Comparison of ENCODE assay signal across 1 cellular context in the genomic region with DNA sequence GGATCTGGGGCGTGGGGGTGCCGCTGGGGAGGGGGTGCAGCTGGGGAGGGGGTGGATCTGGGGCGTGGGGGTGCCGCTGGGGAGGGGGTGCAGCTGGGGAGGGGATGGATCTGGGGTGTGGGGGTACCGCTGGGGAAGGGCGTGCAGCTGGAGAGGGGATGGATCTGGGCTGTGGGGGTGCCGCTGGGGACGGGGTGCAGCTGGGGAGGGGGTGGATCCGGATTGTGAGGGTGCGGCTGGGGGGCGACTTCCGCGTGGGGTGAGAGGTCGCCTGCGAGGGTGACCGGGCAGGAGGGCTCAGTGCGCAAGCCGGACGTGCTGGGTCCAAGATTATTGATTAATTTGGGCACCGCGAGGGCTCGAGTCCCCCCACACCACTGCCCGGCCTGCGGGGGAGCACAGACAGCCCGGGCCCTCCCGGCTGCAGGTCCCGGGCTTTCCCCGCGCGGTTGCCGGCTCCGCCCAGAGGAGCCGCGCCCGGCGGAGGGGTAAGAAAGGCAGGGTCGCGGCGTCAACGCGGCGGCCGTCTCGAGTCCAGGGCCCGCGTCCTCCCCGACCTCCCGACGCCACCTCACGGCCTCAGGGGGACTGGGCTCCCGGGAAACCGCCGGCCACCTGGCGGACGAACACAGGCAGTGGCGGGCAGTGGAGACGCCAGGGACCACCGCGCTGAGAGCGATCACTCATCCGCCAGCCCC.
TF ChIP-seq lines count a peak whose summit lies in the region.

No MANE protein-coding gene starts in this region.

TF ChIP-seq in GM12878, 131 proteins besides CTCF, POLR2A, EP300 and RAD21 (continues in another document):
- TF ChIP-seq IRF5 (IDR thresholded peaks at IDR 0.05; ENCODE audit: borderline replicate concordance) (no peak), IKZF1 (conservative IDR thresholded peaks at IDR 0.05) (peak; percentile 57), MTA3 (IDR thresholded peaks at IDR 0.05; ENCODE audit: borderline replicate concordance, low read length) (no peak), POLR2AphosphoS5 (IDR thresholded peaks at IDR 0.05; ENCODE audit: low read length) (no peak), EED (IDR thresholded peaks at IDR 0.05; ENCODE audit: low read depth) (no peak), RBBP5 (conservative IDR thresholded peaks at IDR 0.05) (no peak), IKZF2 (IDR thresholded peaks at IDR 0.05) (no peak), PBX3 (IDR thresholded peaks at IDR 0.05; ENCODE audit: insufficient replicate concordance, low read depth, low read length) (peak; percentile 57), STAT3 (IDR thresholded peaks at IDR 0.05; ENCODE audit: low read depth, low read length) (no peak), SP1 (IDR thresholded peaks at IDR 0.05; ENCODE audit: low read depth, low read length) (no peak), ZNF622 (IDR thresholded peaks at IDR 0.05) (no peak), ZNF217 (IDR thresholded peaks at IDR 0.05) (no peak), JUND (IDR thresholded peaks at IDR 0.05; ENCODE audit: low read depth, low read length) (no peak), SIX5 (IDR thresholded peaks at IDR 0.05; ENCODE audit: low read depth, low read length, severe bottlenecking) (no peak), ATF7 (IDR thresholded peaks at IDR 0.05; ENCODE audit: low read depth) (no peak), YY1 (IDR thresholded peaks at IDR 0.05; ENCODE audit: low read depth, low read length) (no peak), ZNF24 (IDR thresholded peaks at IDR 0.05) (no peak), BHLHE40 (IDR thresholded peaks at IDR 0.05; ENCODE audit: borderline replicate concordance in 1 of 2, low read depth in 2 of 2, low read length in 1 of 2) (peak in 1 of 2 experiments; percentile 39; a peak in 2 of 4 replicates), ZBED1 (IDR thresholded peaks at IDR 0.05; ENCODE audit: borderline replicate concordance) (no peak), ZBTB4 (CRISPR knock-in tag; IDR thresholded peaks at IDR 0.05) (no peak), ZNF384 (IDR thresholded peaks at IDR 0.05; ENCODE audit: borderline replicate concordance, low read depth, low read length) (no peak), KAT2A (conservative IDR thresholded peaks at IDR 0.05; ENCODE audit: control insufficient read depth, low read depth, low read length) (no peak), SMAD5 (IDR thresholded peaks at IDR 0.05; ENCODE audit: low read depth) (0 out of 2 replicates have a peak, but pooled peaks have one; percentile 15), BCL3 (IDR thresholded peaks at IDR 0.05; ENCODE audit: borderline replicate concordance, insufficient read depth, low read depth, low read length, poor library complexity, severe bottlenecking) (no peak), MXI1 (IDR thresholded peaks at IDR 0.05; ENCODE audit: low read depth, low read length) (no peak), YBX1 (IDR thresholded peaks at IDR 0.05) (no peak)
- TF ChIP-seq, protein P1, sequence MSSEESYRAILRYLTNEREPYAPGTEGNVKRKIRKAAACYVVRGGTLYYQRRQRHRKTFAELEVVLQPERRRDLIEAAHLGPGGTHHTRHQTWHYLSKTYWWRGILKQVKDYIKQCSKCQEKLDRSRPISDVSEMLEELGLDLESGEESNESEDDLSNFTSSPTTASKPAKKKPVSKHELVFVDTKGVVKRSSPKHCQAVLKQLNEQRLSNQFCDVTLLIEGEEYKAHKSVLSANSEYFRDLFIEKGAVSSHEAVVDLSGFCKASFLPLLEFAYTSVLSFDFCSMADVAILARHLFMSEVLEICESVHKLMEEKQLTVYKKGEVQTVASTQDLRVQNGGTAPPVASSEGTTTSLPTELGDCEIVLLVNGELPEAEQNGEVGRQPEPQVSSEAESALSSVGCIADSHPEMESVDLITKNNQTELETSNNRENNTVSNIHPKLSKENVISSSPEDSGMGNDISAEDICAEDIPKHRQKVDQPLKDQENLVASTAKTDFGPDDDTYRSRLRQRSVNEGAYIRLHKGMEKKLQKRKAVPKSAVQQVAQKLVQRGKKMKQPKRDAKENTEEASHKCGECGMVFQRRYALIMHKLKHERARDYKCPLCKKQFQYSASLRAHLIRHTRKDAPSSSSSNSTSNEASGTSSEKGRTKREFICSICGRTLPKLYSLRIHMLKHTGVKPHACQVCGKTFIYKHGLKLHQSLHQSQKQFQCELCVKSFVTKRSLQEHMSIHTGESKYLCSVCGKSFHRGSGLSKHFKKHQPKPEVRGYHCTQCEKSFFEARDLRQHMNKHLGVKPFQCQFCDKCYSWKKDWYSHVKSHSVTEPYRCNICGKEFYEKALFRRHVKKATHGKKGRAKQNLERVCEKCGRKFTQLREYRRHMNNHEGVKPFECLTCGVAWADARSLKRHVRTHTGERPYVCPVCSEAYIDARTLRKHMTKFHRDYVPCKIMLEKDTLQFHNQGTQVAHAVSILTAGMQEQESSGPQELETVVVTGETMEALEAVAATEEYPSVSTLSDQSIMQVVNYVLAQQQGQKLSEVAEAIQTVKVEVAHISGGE (CRISPR knock-in tag; IDR thresholded peaks at IDR 0.05): no peak
- TF ChIP-seq, protein P2, sequence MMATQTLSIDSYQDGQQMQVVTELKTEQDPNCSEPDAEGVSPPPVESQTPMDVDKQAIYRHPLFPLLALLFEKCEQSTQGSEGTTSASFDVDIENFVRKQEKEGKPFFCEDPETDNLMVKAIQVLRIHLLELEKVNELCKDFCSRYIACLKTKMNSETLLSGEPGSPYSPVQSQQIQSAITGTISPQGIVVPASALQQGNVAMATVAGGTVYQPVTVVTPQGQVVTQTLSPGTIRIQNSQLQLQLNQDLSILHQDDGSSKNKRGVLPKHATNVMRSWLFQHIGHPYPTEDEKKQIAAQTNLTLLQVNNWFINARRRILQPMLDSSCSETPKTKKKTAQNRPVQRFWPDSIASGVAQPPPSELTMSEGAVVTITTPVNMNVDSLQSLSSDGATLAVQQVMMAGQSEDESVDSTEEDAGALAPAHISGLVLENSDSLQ (IDR thresholded peaks at IDR 0.05): peak; percentile 88
- TF ChIP-seq, protein P3, sequence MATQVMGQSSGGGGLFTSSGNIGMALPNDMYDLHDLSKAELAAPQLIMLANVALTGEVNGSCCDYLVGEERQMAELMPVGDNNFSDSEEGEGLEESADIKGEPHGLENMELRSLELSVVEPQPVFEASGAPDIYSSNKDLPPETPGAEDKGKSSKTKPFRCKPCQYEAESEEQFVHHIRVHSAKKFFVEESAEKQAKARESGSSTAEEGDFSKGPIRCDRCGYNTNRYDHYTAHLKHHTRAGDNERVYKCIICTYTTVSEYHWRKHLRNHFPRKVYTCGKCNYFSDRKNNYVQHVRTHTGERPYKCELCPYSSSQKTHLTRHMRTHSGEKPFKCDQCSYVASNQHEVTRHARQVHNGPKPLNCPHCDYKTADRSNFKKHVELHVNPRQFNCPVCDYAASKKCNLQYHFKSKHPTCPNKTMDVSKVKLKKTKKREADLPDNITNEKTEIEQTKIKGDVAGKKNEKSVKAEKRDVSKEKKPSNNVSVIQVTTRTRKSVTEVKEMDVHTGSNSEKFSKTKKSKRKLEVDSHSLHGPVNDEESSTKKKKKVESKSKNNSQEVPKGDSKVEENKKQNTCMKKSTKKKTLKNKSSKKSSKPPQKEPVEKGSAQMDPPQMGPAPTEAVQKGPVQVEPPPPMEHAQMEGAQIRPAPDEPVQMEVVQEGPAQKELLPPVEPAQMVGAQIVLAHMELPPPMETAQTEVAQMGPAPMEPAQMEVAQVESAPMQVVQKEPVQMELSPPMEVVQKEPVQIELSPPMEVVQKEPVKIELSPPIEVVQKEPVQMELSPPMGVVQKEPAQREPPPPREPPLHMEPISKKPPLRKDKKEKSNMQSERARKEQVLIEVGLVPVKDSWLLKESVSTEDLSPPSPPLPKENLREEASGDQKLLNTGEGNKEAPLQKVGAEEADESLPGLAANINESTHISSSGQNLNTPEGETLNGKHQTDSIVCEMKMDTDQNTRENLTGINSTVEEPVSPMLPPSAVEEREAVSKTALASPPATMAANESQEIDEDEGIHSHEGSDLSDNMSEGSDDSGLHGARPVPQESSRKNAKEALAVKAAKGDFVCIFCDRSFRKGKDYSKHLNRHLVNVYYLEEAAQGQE (IDR thresholded peaks at IDR 0.05; ENCODE audit: low read depth, low read length): no peak
- TF ChIP-seq, protein P4, sequence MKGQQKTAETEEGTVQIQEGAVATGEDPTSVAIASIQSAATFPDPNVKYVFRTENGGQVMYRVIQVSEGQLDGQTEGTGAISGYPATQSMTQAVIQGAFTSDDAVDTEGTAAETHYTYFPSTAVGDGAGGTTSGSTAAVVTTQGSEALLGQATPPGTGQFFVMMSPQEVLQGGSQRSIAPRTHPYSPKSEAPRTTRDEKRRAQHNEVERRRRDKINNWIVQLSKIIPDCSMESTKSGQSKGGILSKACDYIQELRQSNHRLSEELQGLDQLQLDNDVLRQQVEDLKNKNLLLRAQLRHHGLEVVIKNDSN (IDR thresholded peaks at IDR 0.05; ENCODE audit: borderline replicate concordance, extremely low read length, insufficient read depth, low read depth, low read length): no peak
- TF ChIP-seq, protein P5, sequence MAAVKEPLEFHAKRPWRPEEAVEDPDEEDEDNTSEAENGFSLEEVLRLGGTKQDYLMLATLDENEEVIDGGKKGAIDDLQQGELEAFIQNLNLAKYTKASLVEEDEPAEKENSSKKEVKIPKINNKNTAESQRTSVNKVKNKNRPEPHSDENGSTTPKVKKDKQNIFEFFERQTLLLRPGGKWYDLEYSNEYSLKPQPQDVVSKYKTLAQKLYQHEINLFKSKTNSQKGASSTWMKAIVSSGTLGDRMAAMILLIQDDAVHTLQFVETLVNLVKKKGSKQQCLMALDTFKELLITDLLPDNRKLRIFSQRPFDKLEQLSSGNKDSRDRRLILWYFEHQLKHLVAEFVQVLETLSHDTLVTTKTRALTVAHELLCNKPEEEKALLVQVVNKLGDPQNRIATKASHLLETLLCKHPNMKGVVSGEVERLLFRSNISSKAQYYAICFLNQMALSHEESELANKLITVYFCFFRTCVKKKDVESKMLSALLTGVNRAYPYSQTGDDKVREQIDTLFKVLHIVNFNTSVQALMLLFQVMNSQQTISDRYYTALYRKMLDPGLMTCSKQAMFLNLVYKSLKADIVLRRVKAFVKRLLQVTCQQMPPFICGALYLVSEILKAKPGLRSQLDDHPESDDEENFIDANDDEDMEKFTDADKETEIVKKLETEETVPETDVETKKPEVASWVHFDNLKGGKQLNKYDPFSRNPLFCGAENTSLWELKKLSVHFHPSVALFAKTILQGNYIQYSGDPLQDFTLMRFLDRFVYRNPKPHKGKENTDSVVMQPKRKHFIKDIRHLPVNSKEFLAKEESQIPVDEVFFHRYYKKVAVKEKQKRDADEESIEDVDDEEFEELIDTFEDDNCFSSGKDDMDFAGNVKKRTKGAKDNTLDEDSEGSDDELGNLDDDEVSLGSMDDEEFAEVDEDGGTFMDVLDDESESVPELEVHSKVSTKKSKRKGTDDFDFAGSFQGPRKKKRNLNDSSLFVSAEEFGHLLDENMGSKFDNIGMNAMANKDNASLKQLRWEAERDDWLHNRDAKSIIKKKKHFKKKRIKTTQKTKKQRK (IDR thresholded peaks at IDR 0.05; ENCODE audit: low read depth, low read length): no peak
- TF ChIP-seq, protein P6, sequence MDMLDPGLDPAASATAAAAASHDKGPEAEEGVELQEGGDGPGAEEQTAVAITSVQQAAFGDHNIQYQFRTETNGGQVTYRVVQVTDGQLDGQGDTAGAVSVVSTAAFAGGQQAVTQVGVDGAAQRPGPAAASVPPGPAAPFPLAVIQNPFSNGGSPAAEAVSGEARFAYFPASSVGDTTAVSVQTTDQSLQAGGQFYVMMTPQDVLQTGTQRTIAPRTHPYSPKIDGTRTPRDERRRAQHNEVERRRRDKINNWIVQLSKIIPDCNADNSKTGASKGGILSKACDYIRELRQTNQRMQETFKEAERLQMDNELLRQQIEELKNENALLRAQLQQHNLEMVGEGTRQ (IDR thresholded peaks at IDR 0.05; ENCODE audit: borderline replicate concordance, low read depth, low read length): no peak
